Comparison of ENCODE assay signal across 1 cellular context in the genomic region with DNA sequence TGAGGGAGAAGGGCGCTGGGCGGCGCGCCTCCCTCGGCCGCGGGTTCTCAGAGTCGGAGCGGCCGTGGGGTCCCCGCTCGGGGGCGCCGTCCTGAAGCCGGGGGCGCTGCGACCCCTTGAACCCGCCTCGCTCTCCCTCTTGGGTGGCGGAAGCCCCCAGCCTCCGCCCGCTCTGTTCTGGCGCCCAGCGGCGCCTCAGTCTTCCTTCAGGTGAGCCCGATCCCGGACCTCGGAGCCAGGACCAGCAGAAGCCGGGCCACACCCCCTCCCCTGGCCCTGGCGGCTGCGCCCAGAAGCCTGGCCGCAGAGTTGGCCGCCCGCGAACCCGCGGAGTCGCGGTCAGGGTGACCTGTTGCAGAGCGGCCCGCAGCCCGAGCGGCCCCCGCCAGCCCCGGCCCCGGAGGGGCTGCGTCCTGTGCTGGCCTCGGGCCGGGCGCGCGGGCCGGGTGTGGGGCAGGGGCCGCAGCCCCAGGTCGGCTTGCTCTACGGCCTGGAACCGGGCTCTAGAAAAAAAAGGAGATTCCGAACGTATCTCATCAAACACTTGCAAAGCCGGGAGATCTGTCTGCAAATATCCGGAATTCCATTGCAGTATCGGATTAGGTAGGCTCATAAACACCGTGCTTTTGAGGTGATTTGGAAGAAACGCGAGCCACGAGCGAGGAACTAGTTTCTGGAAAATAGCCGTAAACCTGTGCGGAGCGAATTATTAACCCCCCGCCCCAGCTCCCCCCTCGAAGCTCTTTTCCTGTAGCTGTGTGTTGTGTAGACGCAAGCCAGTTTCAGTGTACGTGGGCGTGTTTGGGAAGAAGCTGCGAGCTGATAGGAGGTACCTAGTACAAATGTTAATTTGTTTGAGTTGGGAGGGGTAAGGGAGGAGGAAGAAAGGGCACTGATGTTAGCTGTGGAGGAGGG.
TF ChIP-seq lines count a peak whose summit lies in the region.

No MANE protein-coding gene starts in this region.

TF ChIP-seq in HEK293, 187 proteins besides CTCF, POLR2A, EP300 and RAD21 (continued from another document):
- no peak for TF ChIP-seq ELK4 (IDR thresholded peaks at IDR 0.05; ENCODE audit: borderline replicate concordance, low read depth, low read length)
- no peak for TF ChIP-seq ZSCAN4 (tag by site-specific recombination; IDR thresholded peaks at IDR 0.05)
- no peak for TF ChIP-seq ZNF19 (tag by site-specific recombination; IDR thresholded peaks at IDR 0.05; ENCODE audit: low read depth)
- no peak for TF ChIP-seq ZNF621 (tag by site-specific recombination; IDR thresholded peaks at IDR 0.05)
- TF ChIP-seq ZNF184 (tag by site-specific recombination; IDR thresholded peaks at IDR 0.05) = no peak
- no peak for TF ChIP-seq ZNF157 (tag by site-specific recombination; IDR thresholded peaks at IDR 0.05)
- TF ChIP-seq ZNF776 (tag by site-specific recombination; IDR thresholded peaks at IDR 0.05; ENCODE audit: borderline replicate concordance) = no peak
- no peak for TF ChIP-seq OVOL3 (tag by site-specific recombination; IDR thresholded peaks at IDR 0.05)
- TF ChIP-seq ZNF521 (tag by site-specific recombination; IDR thresholded peaks at IDR 0.05) = no peak
- no peak for TF ChIP-seq ZNF221 (tag by site-specific recombination; IDR thresholded peaks at IDR 0.05; ENCODE audit: borderline replicate concordance)
- TF ChIP-seq ZNF16 (tag by site-specific recombination; IDR thresholded peaks at IDR 0.05; ENCODE audit: low read depth) = no peak
- no peak for TF ChIP-seq ZNF302 (tag by site-specific recombination; IDR thresholded peaks at IDR 0.05; ENCODE audit: low read depth)
- no peak for TF ChIP-seq HOXD13 (CRISPR knock-in tag; IDR thresholded peaks at IDR 0.05; ENCODE audit: borderline replicate concordance)
- TF ChIP-seq ZNF239 (tag by site-specific recombination; IDR thresholded peaks at IDR 0.05) = no peak
- TF ChIP-seq ZNF529 (tag by site-specific recombination; IDR thresholded peaks at IDR 0.05; ENCODE audit: insufficient replicate concordance) = no peak
- TF ChIP-seq GLI4 (tag by site-specific recombination; IDR thresholded peaks at IDR 0.05) = no peak
- peak; percentile 49; the same call in 1 of the 2 replicates for TF ChIP-seq MZF1 (tag by site-specific recombination; IDR thresholded peaks at IDR 0.05; ENCODE audit: borderline replicate concordance)
- TF ChIP-seq ZBTB21 (tag by site-specific recombination; IDR thresholded peaks at IDR 0.05) = no peak
- peak; percentile 45 for TF ChIP-seq SP2 (tag by site-specific recombination; IDR thresholded peaks at IDR 0.05)
- no peak for TF ChIP-seq ZNF514 (tag by site-specific recombination; IDR thresholded peaks at IDR 0.05)
- TF ChIP-seq ZNF311 (tag by site-specific recombination; IDR thresholded peaks at IDR 0.05; ENCODE audit: borderline replicate concordance) = no peak
- TF ChIP-seq ZNF23 (tag by site-specific recombination; IDR thresholded peaks at IDR 0.05; ENCODE audit: borderline replicate concordance) = no peak
- no peak for TF ChIP-seq ZNF76 (tag by site-specific recombination; IDR thresholded peaks at IDR 0.05; ENCODE audit: borderline replicate concordance, low read depth)
- no peak for TF ChIP-seq ZNF248 (tag by site-specific recombination; IDR thresholded peaks at IDR 0.05)
- TF ChIP-seq ZNF558 (tag by site-specific recombination; IDR thresholded peaks at IDR 0.05) = no peak
- TF ChIP-seq TRIM28 (IDR thresholded peaks at IDR 0.05; ENCODE audit: borderline replicate concordance, low read length) = peak; percentile 35; the same call in 1 of the 2 replicates
- TF ChIP-seq ZNF768 (tag by site-specific recombination; IDR thresholded peaks at IDR 0.05) = no peak
- no peak for TF ChIP-seq HOXC10 (CRISPR knock-in tag; IDR thresholded peaks at IDR 0.05)
- TF ChIP-seq ZBTB20 (tag by site-specific recombination; IDR thresholded peaks at IDR 0.05) = no peak; the same call in 1 of the 2 replicates
- peak; percentile 47; the same call in 1 of the 2 replicates for TF ChIP-seq EGR2 (tag by site-specific recombination; IDR thresholded peaks at IDR 0.05; ENCODE audit: low read depth)
- TF ChIP-seq ZNF155 (tag by site-specific recombination; IDR thresholded peaks at IDR 0.05) = no peak
- no peak for TF ChIP-seq ZNF112 (tag by site-specific recombination; IDR thresholded peaks at IDR 0.05)
- no peak for TF ChIP-seq YY2 (tag by site-specific recombination; IDR thresholded peaks at IDR 0.05)
- no peak for TF ChIP-seq ZNF555 (tag by site-specific recombination; conservative IDR thresholded peaks at IDR 0.05)
- peak; percentile 39; the same call in 1 of the 2 replicates for TF ChIP-seq SP3 (tag by site-specific recombination; IDR thresholded peaks at IDR 0.05)
- no peak for TF ChIP-seq ZFP69B (tag by site-specific recombination; IDR thresholded peaks at IDR 0.05)
- TF ChIP-seq, protein P1, sequence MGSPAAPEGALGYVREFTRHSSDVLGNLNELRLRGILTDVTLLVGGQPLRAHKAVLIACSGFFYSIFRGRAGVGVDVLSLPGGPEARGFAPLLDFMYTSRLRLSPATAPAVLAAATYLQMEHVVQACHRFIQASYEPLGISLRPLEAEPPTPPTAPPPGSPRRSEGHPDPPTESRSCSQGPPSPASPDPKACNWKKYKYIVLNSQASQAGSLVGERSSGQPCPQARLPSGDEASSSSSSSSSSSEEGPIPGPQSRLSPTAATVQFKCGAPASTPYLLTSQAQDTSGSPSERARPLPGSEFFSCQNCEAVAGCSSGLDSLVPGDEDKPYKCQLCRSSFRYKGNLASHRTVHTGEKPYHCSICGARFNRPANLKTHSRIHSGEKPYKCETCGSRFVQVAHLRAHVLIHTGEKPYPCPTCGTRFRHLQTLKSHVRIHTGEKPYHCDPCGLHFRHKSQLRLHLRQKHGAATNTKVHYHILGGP (tag by site-specific recombination; IDR thresholded peaks at IDR 0.05) = no peak
- TF ChIP-seq ZNF37A (tag by site-specific recombination; IDR thresholded peaks at IDR 0.05) = no peak
- no peak for TF ChIP-seq ZNF654 (tag by site-specific recombination; IDR thresholded peaks at IDR 0.05; ENCODE audit: low read depth)
- TF ChIP-seq MEIS1 (CRISPR knock-in tag; IDR thresholded peaks at IDR 0.05; ENCODE audit: borderline replicate concordance) = no peak
- TF ChIP-seq ZNF791 (tag by site-specific recombination; IDR thresholded peaks at IDR 0.05) = no peak
- no peak for TF ChIP-seq ZNF175 (tag by site-specific recombination; IDR thresholded peaks at IDR 0.05)
- TF ChIP-seq, protein P2, sequence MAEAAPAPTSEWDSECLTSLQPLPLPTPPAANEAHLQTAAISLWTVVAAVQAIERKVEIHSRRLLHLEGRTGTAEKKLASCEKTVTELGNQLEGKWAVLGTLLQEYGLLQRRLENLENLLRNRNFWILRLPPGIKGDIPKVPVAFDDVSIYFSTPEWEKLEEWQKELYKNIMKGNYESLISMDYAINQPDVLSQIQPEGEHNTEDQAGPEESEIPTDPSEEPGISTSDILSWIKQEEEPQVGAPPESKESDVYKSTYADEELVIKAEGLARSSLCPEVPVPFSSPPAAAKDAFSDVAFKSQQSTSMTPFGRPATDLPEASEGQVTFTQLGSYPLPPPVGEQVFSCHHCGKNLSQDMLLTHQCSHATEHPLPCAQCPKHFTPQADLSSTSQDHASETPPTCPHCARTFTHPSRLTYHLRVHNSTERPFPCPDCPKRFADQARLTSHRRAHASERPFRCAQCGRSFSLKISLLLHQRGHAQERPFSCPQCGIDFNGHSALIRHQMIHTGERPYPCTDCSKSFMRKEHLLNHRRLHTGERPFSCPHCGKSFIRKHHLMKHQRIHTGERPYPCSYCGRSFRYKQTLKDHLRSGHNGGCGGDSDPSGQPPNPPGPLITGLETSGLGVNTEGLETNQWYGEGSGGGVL (tag by site-specific recombination; IDR thresholded peaks at IDR 0.05) = peak; percentile 68
- TF ChIP-seq ZNF2 (tag by site-specific recombination; IDR thresholded peaks at IDR 0.05) = 0 out of 2 replicates have a peak, but pooled peaks have one; percentile 32
TF ChIP-seq in HEK293: peak in this region for 34.
